In the genomic region with DNA sequence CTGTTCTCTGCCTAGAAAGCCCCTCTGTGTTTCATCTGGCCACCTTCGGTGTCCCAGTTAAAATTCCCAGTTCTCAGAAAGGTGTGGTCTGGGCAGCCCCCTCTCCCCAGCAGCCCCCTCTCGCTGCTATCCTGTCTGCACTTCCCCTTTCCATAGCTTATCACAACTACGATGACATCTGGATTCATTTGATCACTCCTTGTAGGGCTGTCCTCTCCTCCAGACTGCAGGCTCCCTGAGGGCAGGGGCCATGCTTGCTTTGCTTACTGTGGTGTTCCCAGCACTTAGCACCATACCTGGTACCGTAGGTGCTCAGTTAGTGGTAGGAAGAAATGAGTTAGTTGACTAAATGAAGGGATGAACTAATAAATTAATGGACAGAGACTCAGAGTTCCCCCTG, we compare ENCODE assay signal across 27 cellular contexts. TPM values are rescaled to one million over a fixed set of nuclear protein-coding genes. Genes with fewer than 3 reads are reported as not detected.
"Had no signal": no experiment of that assay in that cellular context is flagged by ENCODE, and none has a peak within 500 bp of the region (broad histone marks: within the 10 kb centered on the region; RNA-seq: fewer than 3 reads in every experiment).

No MANE protein-coding gene starts in this region.

- H3K27ac ChIP-seq: epithelial cell of prostate, left lung, pancreas, stomach, VCaP had no signal

- H3K4me3 ChIP-seq: left lung, pancreas, smooth muscle cell, stomach had no signal

- H3K36me3 ChIP-seq: left lung, pancreas, stomach had no signal

- H3K4me1 ChIP-seq: left lung, pancreas, stomach had no signal

- H3K36me3 Mint-ChIP-seq: activated naive CD8-positive, alpha-beta T cell treated with anti-CD3 and anti-CD28 coated beads for 36 hours; brain; memory B cell; stimulated activated effector memory CD8-positive, alpha-beta T cell treated with anti-CD3 and anti-CD28 coated beads, Interleukin-12 subunit alpha, Interleukin-12 subunit beta, amount 100 ng/mL, for 72 hours; type B pancreatic cell had no signal

- H3K4me1 Mint-ChIP-seq: activated naive CD8-positive, alpha-beta T cell treated with anti-CD3 and anti-CD28 coated beads for 36 hours; stimulated activated effector memory CD8-positive, alpha-beta T cell treated with anti-CD3 and anti-CD28 coated beads, Interleukin-12 subunit alpha, Interleukin-12 subunit beta, amount 100 ng/mL, for 72 hours had no signal

- H3K27ac Mint-ChIP-seq: activated naive CD8-positive, alpha-beta T cell treated with anti-CD3 and anti-CD28 coated beads for 36 hours; brain; memory B cell; stimulated activated effector memory CD8-positive, alpha-beta T cell treated with anti-CD3 and anti-CD28 coated beads, Interleukin-12 subunit alpha, Interleukin-12 subunit beta, amount 100 ng/mL, for 72 hours; type B pancreatic cell had no signal

- ATAC-seq: left lung; pancreas; sciatic nerve; stimulated activated effector memory CD8-positive, alpha-beta T cell treated with anti-CD3 and anti-CD28 coated beads, Interleukin-12 subunit alpha, Interleukin-12 subunit beta, amount 100 ng/mL, for 72 hours had no signal

- FAIRE-seq: keratinocyte, pancreas had no signal

- H3K4me3 Mint-ChIP-seq: activated naive CD8-positive, alpha-beta T cell treated with anti-CD3 and anti-CD28 coated beads for 36 hours; brain; memory B cell; stimulated activated effector memory CD8-positive, alpha-beta T cell treated with anti-CD3 and anti-CD28 coated beads, Interleukin-12 subunit alpha, Interleukin-12 subunit beta, amount 100 ng/mL, for 72 hours; type B pancreatic cell had no signal

- H3K9me3 ChIP-seq: left lung, pancreas, stomach had no signal

- DNase-seq: activated CD4-positive, alpha-beta T cell treated with anti-CD3 and anti-CD28 coated beads for 1 hour; activated CD8-positive, alpha-beta memory T cell treated with anti-CD3 and anti-CD28 coated beads for 24 hours; activated CD8-positive, alpha-beta memory T cell treated with anti-CD3 and anti-CD28 coated beads, Interleukin-2, amount 50 U/mL, for 48 hours; activated gamma-delta T cell treated with Interleukin-2 at 50 U/mL for 16 hours; activated naive CD8-positive, alpha-beta T cell treated with anti-CD3 and anti-CD28 coated beads for 36 hours; activated T-cell treated with anti-CD3 and anti-CD28 coated beads, Interleukin-2, amount 50 U/mL, for 48 hours; caudate nucleus; foreskin melanocyte; hypothalamus; stimulated activated CD4-positive, alpha-beta T cell treated with anti-CD3 and anti-CD28 coated beads, Interleukin-4, amount 100 ng/mL, for 24 hours; stomach; T-helper 1 cell; T1000 had no signal

- H3K9me3 Mint-ChIP-seq: activated naive CD8-positive, alpha-beta T cell treated with anti-CD3 and anti-CD28 coated beads for 36 hours; brain; memory B cell; stimulated activated effector memory CD8-positive, alpha-beta T cell treated with anti-CD3 and anti-CD28 coated beads, Interleukin-12 subunit alpha, Interleukin-12 subunit beta, amount 100 ng/mL, for 72 hours; type B pancreatic cell had no signal

- H3K27me3 ChIP-seq: pancreas had no signal

RNA-seq across cellular contexts. Expression of a gene that starts 26.3 kb away (rescaled TPM):
- total RNA-seq: activated naive CD8-positive, alpha-beta T cell treated with anti-CD3 and anti-CD28 coated beads for 36 hours; dermis microvascular lymphatic vessel endothelial cell; left lung; pancreas; sciatic nerve; smooth muscle cell; stomach; temporal lobe had no signal
- polyA plus RNA-seq: keratinocyte, pancreas, smooth muscle cell, stomach had no signal

RNA-seq across cellular contexts. Expression of a gene that starts 50.8 kb away (rescaled TPM):
- total RNA-seq: activated naive CD8-positive, alpha-beta T cell treated with anti-CD3 and anti-CD28 coated beads for 36 hours; dermis microvascular lymphatic vessel endothelial cell; left lung; mononuclear cell had no signal
- polyA plus RNA-seq: pancreas, smooth muscle cell had no signal
